ENCODE assay signal across 1 cellular context in genomic region chr10:87095241-87095945, GRCh38.
TF ChIP-seq lines count a peak whose summit lies in the region.

No MANE protein-coding gene starts in this region.

TF ChIP-seq in K562, 482 proteins besides CTCF, POLR2A, EP300 and RAD21 (continued from another document and continues in another):
- TF ChIP-seq SIRT6 (IDR thresholded peaks at IDR 0.05; ENCODE audit: low read depth, low read length) (no peak), ARID2 (IDR thresholded peaks at IDR 0.05) (no peak), MTA3 (IDR thresholded peaks at IDR 0.05; ENCODE audit: borderline replicate concordance) (0 out of 2 replicates have a peak, but pooled peaks have one; percentile 43), GATA2 (CRISPR knock-in tag; IDR thresholded peaks at IDR 0.05) (no peak), TRIM25 (IDR thresholded peaks at IDR 0.05; ENCODE audit: borderline replicate concordance) (no peak), MLX (CRISPR knock-in tag; conservative IDR thresholded peaks at IDR 0.05) (no peak), ZNF778 (CRISPR knock-in tag; IDR thresholded peaks at IDR 0.05) (no peak), SRF (CRISPR knock-in tag; IDR thresholded peaks at IDR 0.05) (no peak), MAFG (tag; conservative IDR thresholded peaks at IDR 0.05) (no peak), THRAP3 (IDR thresholded peaks at IDR 0.05; ENCODE audit: borderline replicate concordance) (no peak), POLR3A (IDR thresholded peaks at IDR 0.05; ENCODE audit: borderline replicate concordance, extremely low read depth, insufficient read depth, insufficient read length) (peak; percentile 45), SREBF1 (IDR thresholded peaks at IDR 0.05; ENCODE audit: borderline replicate concordance, low read depth, low read length) (no peak), AFF4 (CRISPR knock-in tag; IDR thresholded peaks at IDR 0.05) (peak; percentile 31; the same call in 1 of the 2 replicates), ZNF830 (CRISPR knock-in tag; IDR thresholded peaks at IDR 0.05) (no peak), BACH1 (tag; IDR thresholded peaks at IDR 0.05) (no peak), STAG1 (CRISPR knock-in tag; IDR thresholded peaks at IDR 0.05; ENCODE audit: borderline replicate concordance) (no peak), ZBTB11 (CRISPR knock-in tag; IDR thresholded peaks at IDR 0.05) (no peak; a peak in 1 of 6 replicates), SAFB (IDR thresholded peaks at IDR 0.05; ENCODE audit: borderline replicate concordance, low read depth, low read length) (peak; percentile 88; the same call in 1 of the 2 replicates), POLR2G (IDR thresholded peaks at IDR 0.05; ENCODE audit: low read depth, low read length) (peak; percentile 81), USF2 (CRISPR knock-in tag; IDR thresholded peaks at IDR 0.05) (peak; percentile 61), ZNF584 (CRISPR knock-in tag; IDR thresholded peaks at IDR 0.05; ENCODE audit: low read depth) (peak; percentile 52; the same call in 1 of the 2 replicates), HDAC1 (IDR thresholded peaks at IDR 0.05) (peak in 1 of 2 experiments; percentile 92; a peak in 2 of 4 replicates), HDAC2 (IDR thresholded peaks at IDR 0.05) (peak; percentile 43; the same call in 1 of the 2 replicates), ZNF280B (CRISPR knock-in tag; IDR thresholded peaks at IDR 0.05) (no peak), HLTF (IDR thresholded peaks at IDR 0.05) (no peak), RFX7 (CRISPR knock-in tag; IDR thresholded peaks at IDR 0.05) (no peak), RBM25 (IDR thresholded peaks at IDR 0.05; ENCODE audit: low read depth, low read length, severe bottlenecking) (peak; percentile 7), ZNF3 (CRISPR knock-in tag; IDR thresholded peaks at IDR 0.05) (no peak), MTA2 (IDR thresholded peaks at IDR 0.05; ENCODE audit: low read depth) (no peak), PHTF2 (CRISPR knock-in tag; IDR thresholded peaks at IDR 0.05) (no peak)
- TF ChIP-seq, protein P1, sequence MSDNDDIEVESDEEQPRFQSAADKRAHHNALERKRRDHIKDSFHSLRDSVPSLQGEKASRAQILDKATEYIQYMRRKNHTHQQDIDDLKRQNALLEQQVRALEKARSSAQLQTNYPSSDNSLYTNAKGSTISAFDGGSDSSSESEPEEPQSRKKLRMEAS (CRISPR knock-in tag; IDR thresholded peaks at IDR 0.05), result peak; percentile 96
- TF ChIP-seq, protein P2, sequence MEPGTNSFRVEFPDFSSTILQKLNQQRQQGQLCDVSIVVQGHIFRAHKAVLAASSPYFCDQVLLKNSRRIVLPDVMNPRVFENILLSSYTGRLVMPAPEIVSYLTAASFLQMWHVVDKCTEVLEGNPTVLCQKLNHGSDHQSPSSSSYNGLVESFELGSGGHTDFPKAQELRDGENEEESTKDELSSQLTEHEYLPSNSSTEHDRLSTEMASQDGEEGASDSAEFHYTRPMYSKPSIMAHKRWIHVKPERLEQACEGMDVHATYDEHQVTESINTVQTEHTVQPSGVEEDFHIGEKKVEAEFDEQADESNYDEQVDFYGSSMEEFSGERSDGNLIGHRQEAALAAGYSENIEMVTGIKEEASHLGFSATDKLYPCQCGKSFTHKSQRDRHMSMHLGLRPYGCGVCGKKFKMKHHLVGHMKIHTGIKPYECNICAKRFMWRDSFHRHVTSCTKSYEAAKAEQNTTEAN (CRISPR knock-in tag; IDR thresholded peaks at IDR 0.05), result no peak
- TF ChIP-seq, protein P3, sequence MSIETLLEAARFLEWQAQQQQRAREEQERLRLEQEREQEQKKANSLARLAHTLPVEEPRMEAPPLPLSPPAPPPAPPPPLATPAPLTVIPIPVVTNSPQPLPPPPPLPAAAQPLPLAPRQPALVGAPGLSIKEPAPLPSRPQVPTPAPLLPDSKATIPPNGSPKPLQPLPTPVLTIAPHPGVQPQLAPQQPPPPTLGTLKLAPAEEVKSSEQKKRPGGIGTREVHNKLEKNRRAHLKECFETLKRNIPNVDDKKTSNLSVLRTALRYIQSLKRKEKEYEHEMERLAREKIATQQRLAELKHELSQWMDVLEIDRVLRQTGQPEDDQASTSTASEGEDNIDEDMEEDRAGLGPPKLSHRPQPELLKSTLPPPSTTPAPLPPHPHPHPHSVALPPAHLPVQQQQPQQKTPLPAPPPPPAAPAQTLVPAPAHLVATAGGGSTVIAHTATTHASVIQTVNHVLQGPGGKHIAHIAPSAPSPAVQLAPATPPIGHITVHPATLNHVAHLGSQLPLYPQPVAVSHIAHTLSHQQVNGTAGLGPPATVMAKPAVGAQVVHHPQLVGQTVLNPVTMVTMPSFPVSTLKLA (conservative IDR thresholded peaks at IDR 0.05), result peak; percentile 80 to 93
- TF ChIP-seq, protein P4, sequence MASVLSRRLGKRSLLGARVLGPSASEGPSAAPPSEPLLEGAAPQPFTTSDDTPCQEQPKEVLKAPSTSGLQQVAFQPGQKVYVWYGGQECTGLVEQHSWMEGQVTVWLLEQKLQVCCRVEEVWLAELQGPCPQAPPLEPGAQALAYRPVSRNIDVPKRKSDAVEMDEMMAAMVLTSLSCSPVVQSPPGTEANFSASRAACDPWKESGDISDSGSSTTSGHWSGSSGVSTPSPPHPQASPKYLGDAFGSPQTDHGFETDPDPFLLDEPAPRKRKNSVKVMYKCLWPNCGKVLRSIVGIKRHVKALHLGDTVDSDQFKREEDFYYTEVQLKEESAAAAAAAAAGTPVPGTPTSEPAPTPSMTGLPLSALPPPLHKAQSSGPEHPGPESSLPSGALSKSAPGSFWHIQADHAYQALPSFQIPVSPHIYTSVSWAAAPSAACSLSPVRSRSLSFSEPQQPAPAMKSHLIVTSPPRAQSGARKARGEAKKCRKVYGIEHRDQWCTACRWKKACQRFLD (CRISPR knock-in tag; IDR thresholded peaks at IDR 0.05), result no peak
- TF ChIP-seq, protein P5, sequence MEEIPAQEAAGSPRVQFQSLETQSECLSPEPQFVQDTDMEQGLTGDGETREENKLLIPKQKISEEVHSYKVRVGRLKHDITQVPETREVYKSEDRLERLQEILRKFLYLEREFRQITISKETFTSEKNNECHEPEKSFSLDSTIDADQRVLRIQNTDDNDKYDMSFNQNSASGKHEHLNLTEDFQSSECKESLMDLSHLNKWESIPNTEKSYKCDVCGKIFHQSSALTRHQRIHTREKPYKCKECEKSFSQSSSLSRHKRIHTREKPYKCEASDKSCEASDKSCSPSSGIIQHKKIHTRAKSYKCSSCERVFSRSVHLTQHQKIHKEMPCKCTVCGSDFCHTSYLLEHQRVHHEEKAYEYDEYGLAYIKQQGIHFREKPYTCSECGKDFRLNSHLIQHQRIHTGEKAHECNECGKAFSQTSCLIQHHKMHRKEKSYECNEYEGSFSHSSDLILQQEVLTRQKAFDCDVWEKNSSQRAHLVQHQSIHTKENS (CRISPR knock-in tag; IDR thresholded peaks at IDR 0.05), result no peak
